Comparison of ENCODE assay signal across 1 cellular context in the genomic region with DNA sequence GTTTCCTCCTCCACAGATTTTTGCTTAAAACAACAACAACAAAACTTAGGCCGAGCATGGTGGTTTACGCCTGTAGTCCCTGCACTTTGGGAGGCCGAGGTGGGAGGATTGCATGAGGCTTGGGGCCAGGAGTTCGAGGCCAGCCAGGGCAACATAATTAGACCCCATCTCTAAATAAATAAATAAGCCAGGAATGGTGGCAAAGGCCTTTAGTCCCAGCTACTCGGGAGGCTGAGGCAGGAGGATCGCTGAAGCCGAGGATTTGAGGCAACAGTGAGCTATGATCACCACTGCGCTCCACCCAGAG.
TF ChIP-seq lines count a peak whose summit lies in the region.

No MANE protein-coding gene starts in this region.

TF ChIP-seq in GM23338, 12 proteins besides CTCF, POLR2A, EP300 and RAD21 (continued from another document):
- TF ChIP-seq, protein P1, sequence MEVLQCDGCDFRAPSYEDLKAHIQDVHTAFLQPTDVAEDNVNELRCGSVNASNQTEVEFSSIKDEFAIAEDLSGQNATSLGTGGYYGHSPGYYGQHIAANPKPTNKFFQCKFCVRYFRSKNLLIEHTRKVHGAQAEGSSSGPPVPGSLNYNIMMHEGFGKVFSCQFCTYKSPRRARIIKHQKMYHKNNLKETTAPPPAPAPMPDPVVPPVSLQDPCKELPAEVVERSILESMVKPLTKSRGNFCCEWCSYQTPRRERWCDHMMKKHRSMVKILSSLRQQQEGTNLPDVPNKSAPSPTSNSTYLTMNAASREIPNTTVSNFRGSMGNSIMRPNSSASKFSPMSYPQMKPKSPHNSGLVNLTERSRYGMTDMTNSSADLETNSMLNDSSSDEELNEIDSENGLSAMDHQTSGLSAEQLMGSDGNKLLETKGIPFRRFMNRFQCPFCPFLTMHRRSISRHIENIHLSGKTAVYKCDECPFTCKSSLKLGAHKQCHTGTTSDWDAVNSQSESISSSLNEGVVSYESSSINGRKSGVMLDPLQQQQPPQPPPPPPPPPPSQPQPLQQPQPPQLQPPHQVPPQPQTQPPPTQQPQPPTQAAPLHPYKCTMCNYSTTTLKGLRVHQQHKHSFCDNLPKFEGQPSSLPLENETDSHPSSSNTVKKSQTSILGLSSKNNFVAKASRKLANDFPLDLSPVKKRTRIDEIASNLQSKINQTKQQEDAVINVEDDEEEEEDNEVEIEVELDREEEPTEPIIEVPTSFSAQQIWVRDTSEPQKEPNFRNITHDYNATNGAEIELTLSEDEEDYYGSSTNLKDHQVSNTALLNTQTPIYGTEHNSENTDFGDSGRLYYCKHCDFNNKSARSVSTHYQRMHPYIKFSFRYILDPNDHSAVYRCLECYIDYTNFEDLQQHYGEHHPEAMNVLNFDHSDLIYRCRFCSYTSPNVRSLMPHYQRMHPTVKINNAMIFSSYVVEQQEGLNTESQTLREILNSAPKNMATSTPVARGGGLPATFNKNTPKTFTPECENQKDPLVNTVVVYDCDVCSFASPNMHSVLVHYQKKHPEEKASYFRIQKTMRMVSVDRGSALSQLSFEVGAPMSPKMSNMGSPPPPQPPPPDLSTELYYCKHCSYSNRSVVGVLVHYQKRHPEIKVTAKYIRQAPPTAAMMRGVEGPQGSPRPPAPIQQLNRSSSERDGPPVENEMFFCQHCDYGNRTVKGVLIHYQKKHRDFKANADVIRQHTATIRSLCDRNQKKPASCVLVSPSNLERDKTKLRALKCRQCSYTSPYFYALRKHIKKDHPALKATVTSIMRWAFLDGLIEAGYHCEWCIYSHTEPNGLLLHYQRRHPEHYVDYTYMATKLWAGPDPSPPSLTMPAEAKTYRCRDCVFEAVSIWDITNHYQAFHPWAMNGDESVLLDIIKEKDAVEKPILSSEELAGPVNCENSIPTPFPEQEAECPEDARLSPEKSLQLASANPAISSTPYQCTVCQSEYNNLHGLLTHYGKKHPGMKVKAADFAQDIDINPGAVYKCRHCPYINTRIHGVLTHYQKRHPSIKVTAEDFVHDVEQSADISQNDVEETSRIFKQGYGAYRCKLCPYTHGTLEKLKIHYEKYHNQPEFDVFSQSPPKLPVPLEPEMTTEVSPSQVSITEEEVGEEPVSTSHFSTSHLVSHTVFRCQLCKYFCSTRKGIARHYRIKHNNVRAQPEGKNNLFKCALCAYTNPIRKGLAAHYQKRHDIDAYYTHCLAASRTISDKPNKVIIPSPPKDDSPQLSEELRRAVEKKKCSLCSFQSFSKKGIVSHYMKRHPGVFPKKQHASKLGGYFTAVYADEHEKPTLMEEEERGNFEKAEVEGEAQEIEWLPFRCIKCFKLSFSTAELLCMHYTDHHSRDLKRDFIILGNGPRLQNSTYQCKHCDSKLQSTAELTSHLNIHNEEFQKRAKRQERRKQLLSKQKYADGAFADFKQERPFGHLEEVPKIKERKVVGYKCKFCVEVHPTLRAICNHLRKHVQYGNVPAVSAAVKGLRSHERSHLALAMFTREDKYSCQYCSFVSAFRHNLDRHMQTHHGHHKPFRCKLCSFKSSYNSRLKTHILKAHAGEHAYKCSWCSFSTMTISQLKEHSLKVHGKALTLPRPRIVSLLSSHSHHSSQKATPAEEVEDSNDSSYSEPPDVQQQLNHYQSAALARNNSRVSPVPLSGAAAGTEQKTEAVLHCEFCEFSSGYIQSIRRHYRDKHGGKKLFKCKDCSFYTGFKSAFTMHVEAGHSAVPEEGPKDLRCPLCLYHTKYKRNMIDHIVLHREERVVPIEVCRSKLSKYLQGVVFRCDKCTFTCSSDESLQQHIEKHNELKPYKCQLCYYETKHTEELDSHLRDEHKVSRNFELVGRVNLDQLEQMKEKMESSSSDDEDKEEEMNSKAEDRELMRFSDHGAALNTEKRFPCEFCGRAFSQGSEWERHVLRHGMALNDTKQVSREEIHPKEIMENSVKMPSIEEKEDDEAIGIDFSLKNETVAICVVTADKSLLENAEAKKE (CRISPR knock-in tag; IDR thresholded peaks at IDR 0.05), result no peak
- TF ChIP-seq CREB1 (CRISPR knock-in tag; IDR thresholded peaks at IDR 0.05; ENCODE audit: low read depth), result no peak
TF ChIP-seq in GM23338: peak in this region for 0.
